ENCODE assay signal across 1 cellular context in genomic region chr18:9771261-9771976, GRCh38.
TF ChIP-seq lines count a peak whose summit lies in the region.

No MANE protein-coding gene starts in this region.

TF ChIP-seq in HepG2, 621 proteins besides CTCF, POLR2A, EP300 and RAD21 (continued from another document and continues in another):
- TF ChIP-seq NFAT5 (CRISPR knock-in tag; IDR thresholded peaks at IDR 0.05) = no peak
- TF ChIP-seq MZF1 (CRISPR knock-in tag; IDR thresholded peaks at IDR 0.05; ENCODE audit: borderline replicate concordance) = no peak
- no peak for TF ChIP-seq SP140L (CRISPR knock-in tag; IDR thresholded peaks at IDR 0.05; ENCODE audit: borderline replicate concordance)
- TF ChIP-seq POGK (CRISPR knock-in tag; conservative IDR thresholded peaks at IDR 0.05) = 0 out of 2 replicates have a peak, but pooled peaks have one; percentile 52
- TF ChIP-seq ZEB1 (IDR thresholded peaks at IDR 0.05; ENCODE audit: insufficient replicate concordance, low read depth) = no peak
- no peak for TF ChIP-seq ZNF704 (CRISPR knock-in tag; IDR thresholded peaks at IDR 0.05; ENCODE audit: borderline replicate concordance)
- TF ChIP-seq ZBTB49 (CRISPR knock-in tag; IDR thresholded peaks at IDR 0.05; ENCODE audit: borderline replicate concordance) = no peak
- no peak for TF ChIP-seq RBM22 (optimal IDR thresholded peaks at IDR 0.05; ENCODE audit: low read length)
- no peak for TF ChIP-seq HMGA1 (CRISPR knock-in tag; conservative IDR thresholded peaks at IDR 0.05)
- peak; percentile 58 for TF ChIP-seq ZNF687 (CRISPR knock-in tag; IDR thresholded peaks at IDR 0.05)
- no peak for TF ChIP-seq HDAC6 (IDR thresholded peaks at IDR 0.05; ENCODE audit: low read depth, low read length)
- no peak for TF ChIP-seq ZNF468 (CRISPR knock-in tag; IDR thresholded peaks at IDR 0.05)
- no peak for TF ChIP-seq KMT2A (CRISPR knock-in tag; IDR thresholded peaks at IDR 0.05)
- TF ChIP-seq MXD3 (CRISPR knock-in tag; IDR thresholded peaks at IDR 0.05) = no peak
- TF ChIP-seq ZNF333 (CRISPR knock-in tag; IDR thresholded peaks at IDR 0.05; ENCODE audit: borderline replicate concordance) = no peak
- TF ChIP-seq ZNF597 (CRISPR knock-in tag; IDR thresholded peaks at IDR 0.05) = no peak
- TF ChIP-seq FOXK1 (CRISPR knock-in tag; IDR thresholded peaks at IDR 0.05; ENCODE audit: borderline replicate concordance, low read depth) = no peak
- no peak for TF ChIP-seq ZNF44 (CRISPR knock-in tag; IDR thresholded peaks at IDR 0.05)
- TF ChIP-seq ZNF746 (CRISPR knock-in tag; IDR thresholded peaks at IDR 0.05) = no peak
- TF ChIP-seq ZNF407 (CRISPR knock-in tag; IDR thresholded peaks at IDR 0.05; ENCODE audit: not compliant biosample characterization) = no peak
